ENCODE assay signal across 19 cellular contexts in genomic region chr17:39709998-39710964, GRCh38. TPM values are rescaled to one million over a fixed set of nuclear protein-coding genes. Genes with fewer than 3 reads are reported as not detected.
DNase-seq lines count a peak whose midpoint lies in the region; ATAC-seq, FAIRE-seq and TF ChIP-seq lines count a peak whose summit lies in the region.
"Had no signal": no experiment of that assay in that cellular context is flagged by ENCODE, and none has a peak within 500 bp of the region (broad histone marks: within the 10 kb centered on the region; RNA-seq: fewer than 3 reads in every experiment).

No MANE protein-coding gene starts in this region.

- no TSS peak for BruUV-seq in HepG2 (replicated peaks; lab: Mats Ljungman, UMichigan)

- H3K9me3 Mint-ChIP-seq in stimulated activated memory B cell treated with anti-CD40 and anti-IgM and Interleukin-4, amounts not matched to agents 10 μg/mL and 1 μg/mL and 100 μg/mL, for 72 hours = no peaks in the 10 kb centered on the region
- H3K9me3 Mint-ChIP-seq in activated naive CD8-positive, alpha-beta T cell treated with anti-CD3 and anti-CD28 coated beads, Interleukin-2, amount 50 U/mL, for 24 hours = no peaks in the 10 kb centered on the region

- H3K36me3 ChIP-seq in HepG2 (replicated peaks in 1 of 2; ENCODE audit: control insufficient read depth in 1 of 2, insufficient read depth in 2 of 2, low read length in 2 of 2) = peaks cover 47 to 82% of the 10 kb centered on the region in 2 experiments

- no peaks in the 10 kb centered on the region for H3K36me3 Mint-ChIP-seq in T-helper 17 cell (ENCODE audit: low read depth)
- H3K36me3 Mint-ChIP-seq in stimulated activated memory B cell treated with anti-CD40 and anti-IgM and Interleukin-4, amounts not matched to agents 10 μg/mL and 1 μg/mL and 100 μg/mL, for 72 hours = no peaks in the 10 kb centered on the region
- H3K36me3 Mint-ChIP-seq in activated naive CD8-positive, alpha-beta T cell treated with anti-CD3 and anti-CD28 coated beads, Interleukin-2, amount 50 U/mL, for 24 hours (ENCODE audit: low read depth) = no peaks in the 10 kb centered on the region

- peak overlapping the region; percentile 16 for H3K27ac Mint-ChIP-seq in T-helper 17 cell
- peak overlapping the region; percentile 6 for H3K27ac Mint-ChIP-seq in stimulated activated memory B cell treated with anti-CD40 and anti-IgM and Interleukin-4, amounts not matched to agents 10 μg/mL and 1 μg/mL and 100 μg/mL, for 72 hours
- no peak overlapping the region for H3K27ac Mint-ChIP-seq in activated naive CD8-positive, alpha-beta T cell treated with anti-CD3 and anti-CD28 coated beads, Interleukin-2, amount 50 U/mL, for 24 hours

- no peak for TF ChIP-seq CTCF in HepG2 (CRISPR knock-in tag; IDR thresholded peaks at IDR 0.05)

- H2AFZ ChIP-seq in HepG2 (ENCODE audit: low read length) = no peak overlapping the region
- H2AFZ ChIP-seq: PC-9 had no signal

- ATAC-seq in T-helper 17 cell (no peak), HepG2 (no peak), HG03457 (IDR thresholded peaks at IDR 0.05; ENCODE audit: unreplicated experiment) (no peak)
- no peak for ATAC-seq in stimulated activated memory B cell treated with anti-CD40 and anti-IgM and Interleukin-4, amounts not matched to agents 10 μg/mL and 1 μg/mL and 100 μg/mL, for 72 hours
- ATAC-seq in activated naive CD8-positive, alpha-beta T cell treated with anti-CD3 and anti-CD28 coated beads, Interleukin-2, amount 50 U/mL, for 24 hours = no peak

- 97% methylated on average over 18 of the region's 20 CpGs for WGBS in HepG2 (ENCODE audit: low lambda C conversion rate)

- H3K27ac ChIP-seq in HepG2 (ENCODE audit: extremely low read length, insufficient read depth, low read length) = no peak overlapping the region
- H3K27ac ChIP-seq: PC-9 had no signal

- no peak for FAIRE-seq in HepG2 (lab: Jason Lieb, UNC)

- H3K27me3 Mint-ChIP-seq in T-helper 17 cell = no peaks in the 10 kb centered on the region
- H3K27me3 Mint-ChIP-seq in stimulated activated memory B cell treated with anti-CD40 and anti-IgM and Interleukin-4, amounts not matched to agents 10 μg/mL and 1 μg/mL and 100 μg/mL, for 72 hours = no peaks in the 10 kb centered on the region
- H3K27me3 Mint-ChIP-seq in activated naive CD8-positive, alpha-beta T cell treated with anti-CD3 and anti-CD28 coated beads, Interleukin-2, amount 50 U/mL, for 24 hours = no peaks in the 10 kb centered on the region

- H3K79me2 ChIP-seq in HepG2 (ENCODE audit: insufficient read depth, low read length) = peaks cover 4% of the 10 kb centered on the region

- TF ChIP-seq EP300 in HepG2 (IDR thresholded peaks at IDR 0.05; ENCODE audit: low read depth in 2 of 2, low read length in 2 of 2) (no peak), HepG2 (CRISPR knock-in tag; IDR thresholded peaks at IDR 0.05; ENCODE audit: borderline replicate concordance) (no peak)

- no peak overlapping the region for H3K4me3 ChIP-seq in HepG2 (replicated peaks in 1 of 3; ENCODE audit: insufficient read depth in 1 of 3, low read depth in 2 of 3, low read length in 3 of 3)
- H3K4me3 ChIP-seq: MG63, PC-9 had no signal

- no peak overlapping the region for H3K9ac ChIP-seq in HepG2 (ENCODE audit: insufficient read depth, low read depth, low read length)

- intact Hi-C loops in HepG2 (cut with micrococcal nuclease; ENCODE audit: unreplicated experiment) = no loop called here

- H3K4me2 ChIP-seq in HepG2 (ENCODE audit: low read depth, low read length) = no peak overlapping the region
- H3K4me2 ChIP-seq: PC-9 had no signal

- H3K9me3 ChIP-seq in T-helper 17 cell (ENCODE audit: control insufficient read depth, low read length, poor library complexity, severe bottlenecking) = no peaks in the 10 kb centered on the region
- H3K9me3 ChIP-seq in HepG2 (ENCODE audit: low read length) = no peaks in the 10 kb centered on the region
- H3K9me3 ChIP-seq: MG63 had no signal

- POLR2A ChIA-PET in HepG2 (lab: Yijun Ruan, JAX) = interaction anchor here (1.1 to 1.7 kb wide), 3 partner anchors 15 to 19 kb away, joined by 3 to 8 read pairs (median 3); no protein-coding TSS in a partner anchor

- H3K4me1 Mint-ChIP-seq in T-helper 17 cell = peaks cover 13% of the 10 kb centered on the region
- peaks cover 21% of the 10 kb centered on the region for H3K4me1 Mint-ChIP-seq in stimulated activated memory B cell treated with anti-CD40 and anti-IgM and Interleukin-4, amounts not matched to agents 10 μg/mL and 1 μg/mL and 100 μg/mL, for 72 hours
- peaks cover 8% of the 10 kb centered on the region for H3K4me1 Mint-ChIP-seq in activated naive CD8-positive, alpha-beta T cell treated with anti-CD3 and anti-CD28 coated beads, Interleukin-2, amount 50 U/mL, for 24 hours

- H3K27me3 ChIP-seq in HepG2 (ENCODE audit: control insufficient read depth in 1 of 2, insufficient read depth in 2 of 2, low read length in 2 of 2) = no peaks in the 10 kb centered on the region
- H3K27me3 ChIP-seq: MG63 had no signal

- TF ChIP-seq POLR2A in HepG2 (IDR thresholded peaks at IDR 0.05; ENCODE audit: insufficient read depth in 1 of 2, low read depth in 2 of 2, low read length in 2 of 2) = 0 out of 4 replicates have a peak, but pooled peaks of 1 of the 2 experiments have one; percentile 28

- no peak overlapping the region for H3K4me3 Mint-ChIP-seq in T-helper 17 cell
- no peak overlapping the region for H3K4me3 Mint-ChIP-seq in stimulated activated memory B cell treated with anti-CD40 and anti-IgM and Interleukin-4, amounts not matched to agents 10 μg/mL and 1 μg/mL and 100 μg/mL, for 72 hours
- H3K4me3 Mint-ChIP-seq in activated naive CD8-positive, alpha-beta T cell treated with anti-CD3 and anti-CD28 coated beads, Interleukin-2, amount 50 U/mL, for 24 hours = no peak overlapping the region

- peaks cover 8% of the 10 kb centered on the region; the same call in 1 of the 2 replicates for H4K20me1 ChIP-seq in HepG2 (ENCODE audit: insufficient read depth, low read length)

- DNase-seq in NCI-H2171 treated with DMSO at 0.1 percent for 48 hours (lab: John Stamatoyannopoulos, UW) (peak; percentile 52), NCI-H2171 (lab: John Stamatoyannopoulos, UW) (no peak), T-helper 17 cell (no peak), HepG2 (ENCODE audit: low spot score) (no peak), NCI-H1930 (lab: John Stamatoyannopoulos, UW) (no peak)
- DNase-seq in activated naive CD8-positive, alpha-beta T cell treated with anti-CD3 and anti-CD28 coated beads, Interleukin-2, amount 50 U/mL, for 24 hours = no peak
- DNase-seq: 8988T, EL, Karpas-422, MG63, NCI-H1092, NCI-H446, NCI-H748 treated with DMSO at 0.1 percent for 48 hours, PC-9 had no signal

- H3K4me1 ChIP-seq in HepG2 (ENCODE audit: insufficient read depth, low read length) = peaks cover 7% of the 10 kb centered on the region

- CTCF ChIA-PET in HepG2 (lab: Yijun Ruan, JAX; ENCODE audit: low intra/inter-chr PET ratio, low total read pairs) = no interaction called here

- in situ Hi-C loops in HepG2 (cut with HindIII; ENCODE audit: extremely low pct_ligation_motif_present, low pct_unique_long_range_greater_than_20kb) = no loop called here

- no peak for TF ChIP-seq RAD21 in HepG2 (CRISPR knock-in tag; IDR thresholded peaks at IDR 0.05)

RNA-seq across cellular contexts. Expression of gene ERBB2, which starts 10.4 kb away (rescaled TPM):
- 1 to 10 TPM; 1.3 to 3.5 TPM for total RNA-seq in T-helper 17 cell
- 30.2 and 64.1 TPM in 2 replicates for total RNA-seq in HepG2 (2016; rRNA removed; fragmentation: Illumina TruSeq; extraction: Trizol)
- total RNA-seq in HepG2 (2016; cell fraction: cytosol; rRNA removed; fragmentation: Illumina TruSeq; extraction: Trizol; ENCODE audit: low read depth) = 29.4 and 32.0 TPM in 2 replicates
- total RNA-seq in HepG2 (2016; cell fraction: insoluble cytoplasmic fraction; rRNA removed; fragmentation: Illumina TruSeq; extraction: Trizol) = 24.5 and 63.0 TPM in 2 replicates
- total RNA-seq in HepG2 (2016; cell fraction: membrane; rRNA removed; fragmentation: Illumina TruSeq; extraction: Trizol) = 21.8 and 22.8 TPM in 2 replicates
- total RNA-seq in HepG2 (2016; cell fraction: nucleus; rRNA removed; fragmentation: Illumina TruSeq; extraction: Trizol) = 81.6 and 99.0 TPM in 2 replicates
- polyA plus RNA-seq in HepG2 (2011; rRNA removed) = 57.7 and 77.7 TPM in 2 replicates
- 36.7 and 42.6 TPM in 2 replicates for polyA plus RNA-seq in HepG2 (2011; cell fraction: cytosol; rRNA removed)
- 210 and 211 TPM in 2 replicates for polyA plus RNA-seq in HepG2 (2011; cell fraction: nucleus; rRNA removed)
- 69.2 and 69.6 TPM in 2 replicates for polyA plus RNA-seq in HepG2 (2012)
- polyA plus RNA-seq in HepG2 (2016; cell fraction: cytosol; fragmentation: Illumina TruSeq; extraction: Trizol; ENCODE audit: low read depth) = 4.2 and 4.3 TPM in 2 replicates
- polyA plus RNA-seq in HepG2 (2016; cell fraction: insoluble cytoplasmic fraction; fragmentation: Illumina TruSeq; extraction: Trizol; ENCODE audit: low read depth) = 25.3 and 32.1 TPM in 2 replicates
- 8.5 and 9.9 TPM in 2 replicates for polyA plus RNA-seq in HepG2 (2016; cell fraction: membrane; fragmentation: Illumina TruSeq; extraction: Trizol; ENCODE audit: low read depth)
- 149 and 153 TPM in 2 replicates for polyA plus RNA-seq in HepG2 (2016; cell fraction: nucleus; fragmentation: Illumina TruSeq; extraction: Trizol; ENCODE audit: insufficient read depth, low read depth)
- 39.8 and 292 TPM in 2 replicates for polyA minus RNA-seq in HepG2 (2011; rRNA and poly(A)+ RNA removed; ENCODE audit: low replicate concordance)
- 52.4 and 60.7 TPM in 2 replicates for polyA minus RNA-seq in HepG2 (2011; cell fraction: cytosol; rRNA and poly(A)+ RNA removed)
- 58.8 and 83.7 TPM in 2 replicates for polyA minus RNA-seq in HepG2 (2011; cell fraction: nucleus; rRNA and poly(A)+ RNA removed)

RNA-seq across cellular contexts. Expression of gene MIEN1, which starts 20.1 kb away (rescaled TPM):
- total RNA-seq in T-helper 17 cell (10 to 100 TPM; 36.9 to 41.8 TPM), HepG2 (2016; rRNA removed; fragmentation: Illumina TruSeq; extraction: Trizol) (40.6 and 48.6 TPM in 2 replicates)
- total RNA-seq in HepG2 (2016; cell fraction: cytosol; rRNA removed; fragmentation: Illumina TruSeq; extraction: Trizol; ENCODE audit: low read depth) = 50.1 and 73.7 TPM in 2 replicates
- 43.9 and 49.0 TPM in 2 replicates for total RNA-seq in HepG2 (2016; cell fraction: insoluble cytoplasmic fraction; rRNA removed; fragmentation: Illumina TruSeq; extraction: Trizol)
- total RNA-seq in HepG2 (2016; cell fraction: membrane; rRNA removed; fragmentation: Illumina TruSeq; extraction: Trizol) = 66.3 and 82.4 TPM in 2 replicates
- total RNA-seq in HepG2 (2016; cell fraction: nucleus; rRNA removed; fragmentation: Illumina TruSeq; extraction: Trizol) = 18.4 and 23.7 TPM in 2 replicates
- polyA plus RNA-seq in HepG2 (2011; rRNA removed) = 56.6 and 68.2 TPM in 2 replicates
- 62.1 and 67.0 TPM in 2 replicates for polyA plus RNA-seq in HepG2 (2011; cell fraction: cytosol; rRNA removed)
- 27.3 and 39.8 TPM in 2 replicates for polyA plus RNA-seq in HepG2 (2011; cell fraction: nucleus; rRNA removed)
- 38.6 and 44.5 TPM in 2 replicates for polyA plus RNA-seq in HepG2 (2012)
- 106 and 131 TPM in 2 replicates for polyA plus RNA-seq in HepG2 (2016; cell fraction: cytosol; fragmentation: Illumina TruSeq; extraction: Trizol; ENCODE audit: low read depth)
- 73.3 and 81.4 TPM in 2 replicates for polyA plus RNA-seq in HepG2 (2016; cell fraction: insoluble cytoplasmic fraction; fragmentation: Illumina TruSeq; extraction: Trizol; ENCODE audit: low read depth)
- polyA plus RNA-seq in HepG2 (2016; cell fraction: membrane; fragmentation: Illumina TruSeq; extraction: Trizol; ENCODE audit: low read depth) = 100 and 131 TPM in 2 replicates
- 45.4 and 54.1 TPM in 2 replicates for polyA plus RNA-seq in HepG2 (2016; cell fraction: nucleus; fragmentation: Illumina TruSeq; extraction: Trizol; ENCODE audit: insufficient read depth, low read depth)
- 30.0 and 48.1 TPM in 2 replicates for polyA minus RNA-seq in HepG2 (2011; rRNA and poly(A)+ RNA removed; ENCODE audit: low replicate concordance)
- 11.5 and 16.0 TPM in 2 replicates for polyA minus RNA-seq in HepG2 (2011; cell fraction: cytosol; rRNA and poly(A)+ RNA removed)
- 10.6 and 14.7 TPM in 2 replicates for polyA minus RNA-seq in HepG2 (2011; cell fraction: nucleus; rRNA and poly(A)+ RNA removed)

RNA-seq across cellular contexts. Expression of gene PGAP3, which starts 22.4 kb away (rescaled TPM):
- 10 to 100 TPM; 28.8 to 31.3 TPM for total RNA-seq in T-helper 17 cell
- total RNA-seq in HepG2 (2016; rRNA removed; fragmentation: Illumina TruSeq; extraction: Trizol) = 5.1 and 11.9 TPM in 2 replicates
- 1.1 and 1.5 TPM in 2 replicates for total RNA-seq in HepG2 (2016; cell fraction: cytosol; rRNA removed; fragmentation: Illumina TruSeq; extraction: Trizol; ENCODE audit: low read depth)
- total RNA-seq in HepG2 (2016; cell fraction: insoluble cytoplasmic fraction; rRNA removed; fragmentation: Illumina TruSeq; extraction: Trizol) = 3.5 and 11.4 TPM in 2 replicates
- 3.2 and 3.3 TPM in 2 replicates for total RNA-seq in HepG2 (2016; cell fraction: membrane; rRNA removed; fragmentation: Illumina TruSeq; extraction: Trizol)
- 11.6 and 12.8 TPM in 2 replicates for total RNA-seq in HepG2 (2016; cell fraction: nucleus; rRNA removed; fragmentation: Illumina TruSeq; extraction: Trizol)
- polyA plus RNA-seq in HepG2 (2011; rRNA removed) = 14.6 and 21.2 TPM in 2 replicates
- 9.7 and 10.8 TPM in 2 replicates for polyA plus RNA-seq in HepG2 (2011; cell fraction: cytosol; rRNA removed)
- polyA plus RNA-seq in HepG2 (2011; cell fraction: nucleus; rRNA removed) = 53.0 and 67.8 TPM in 2 replicates
- 9.1 and 10.3 TPM in 2 replicates for polyA plus RNA-seq in HepG2 (2012)
- 0.93 and 0.97 TPM in 2 replicates for polyA plus RNA-seq in HepG2 (2016; cell fraction: cytosol; fragmentation: Illumina TruSeq; extraction: Trizol; ENCODE audit: low read depth)
- 4.1 and 5.4 TPM in 2 replicates for polyA plus RNA-seq in HepG2 (2016; cell fraction: insoluble cytoplasmic fraction; fragmentation: Illumina TruSeq; extraction: Trizol; ENCODE audit: low read depth)
- polyA plus RNA-seq in HepG2 (2016; cell fraction: membrane; fragmentation: Illumina TruSeq; extraction: Trizol; ENCODE audit: low read depth) = 2.1 and 2.4 TPM in 2 replicates
- polyA plus RNA-seq in HepG2 (2016; cell fraction: nucleus; fragmentation: Illumina TruSeq; extraction: Trizol; ENCODE audit: insufficient read depth, low read depth) = 23.4 and 28.3 TPM in 2 replicates
- polyA minus RNA-seq in HepG2 (2011; rRNA and poly(A)+ RNA removed; ENCODE audit: low replicate concordance) = 12.0 and 44.9 TPM in 2 replicates
- polyA minus RNA-seq in HepG2 (2011; cell fraction: cytosol; rRNA and poly(A)+ RNA removed) = 5.6 and 8.2 TPM in 2 replicates
- polyA minus RNA-seq in HepG2 (2011; cell fraction: nucleus; rRNA and poly(A)+ RNA removed) = 8.2 and 9.7 TPM in 2 replicates

RNA-seq across cellular contexts. Expression of gene GRB7, which starts 27.5 kb away (rescaled TPM):
- total RNA-seq in T-helper 17 cell (not detected), HepG2 (2016; rRNA removed; fragmentation: Illumina TruSeq; extraction: Trizol) (41.7 and 60.2 TPM in 2 replicates)
- 17.9 and 20.4 TPM in 2 replicates for total RNA-seq in HepG2 (2016; cell fraction: cytosol; rRNA removed; fragmentation: Illumina TruSeq; extraction: Trizol; ENCODE audit: low read depth)
- total RNA-seq in HepG2 (2016; cell fraction: insoluble cytoplasmic fraction; rRNA removed; fragmentation: Illumina TruSeq; extraction: Trizol) = 38.5 and 64.6 TPM in 2 replicates
- 31.4 and 31.5 TPM in 2 replicates for total RNA-seq in HepG2 (2016; cell fraction: membrane; rRNA removed; fragmentation: Illumina TruSeq; extraction: Trizol)
- 57.0 and 59.4 TPM in 2 replicates for total RNA-seq in HepG2 (2016; cell fraction: nucleus; rRNA removed; fragmentation: Illumina TruSeq; extraction: Trizol)
- polyA plus RNA-seq in HepG2 (2011; rRNA removed) = 77.7 and 92.3 TPM in 2 replicates
- polyA plus RNA-seq in HepG2 (2011; cell fraction: cytosol; rRNA removed) = 36.7 and 60.1 TPM in 2 replicates
- polyA plus RNA-seq in HepG2 (2011; cell fraction: nucleus; rRNA removed) = 319 and 344 TPM in 2 replicates
- polyA plus RNA-seq in HepG2 (2012) = 60.9 and 73.8 TPM in 2 replicates
- polyA plus RNA-seq in HepG2 (2016; cell fraction: cytosol; fragmentation: Illumina TruSeq; extraction: Trizol; ENCODE audit: low read depth) = 8.5 and 8.6 TPM in 2 replicates
- 45.6 and 58.3 TPM in 2 replicates for polyA plus RNA-seq in HepG2 (2016; cell fraction: insoluble cytoplasmic fraction; fragmentation: Illumina TruSeq; extraction: Trizol; ENCODE audit: low read depth)
- polyA plus RNA-seq in HepG2 (2016; cell fraction: membrane; fragmentation: Illumina TruSeq; extraction: Trizol; ENCODE audit: low read depth) = 13.3 and 14.8 TPM in 2 replicates
- polyA plus RNA-seq in HepG2 (2016; cell fraction: nucleus; fragmentation: Illumina TruSeq; extraction: Trizol; ENCODE audit: insufficient read depth, low read depth) = 147 and 156 TPM in 2 replicates
- 9.1 and 160 TPM in 2 replicates for polyA minus RNA-seq in HepG2 (2011; rRNA and poly(A)+ RNA removed; ENCODE audit: low replicate concordance)
- 55.8 and 65.9 TPM in 2 replicates for polyA minus RNA-seq in HepG2 (2011; cell fraction: cytosol; rRNA and poly(A)+ RNA removed)
- polyA minus RNA-seq in HepG2 (2011; cell fraction: nucleus; rRNA and poly(A)+ RNA removed) = 80.7 and 95.9 TPM in 2 replicates
- total RNA-seq: H4 had no signal

RNA-seq across cellular contexts. Expression of gene PNMT, which starts 42.0 kb away (rescaled TPM):
- not detected for total RNA-seq in T-helper 17 cell
- total RNA-seq in HepG2 (2016; rRNA removed; fragmentation: Illumina TruSeq; extraction: Trizol) = not detected in 2 replicates
- not detected in 2 replicates for total RNA-seq in HepG2 (2016; cell fraction: cytosol; rRNA removed; fragmentation: Illumina TruSeq; extraction: Trizol; ENCODE audit: low read depth)
- total RNA-seq in HepG2 (2016; cell fraction: insoluble cytoplasmic fraction; rRNA removed; fragmentation: Illumina TruSeq; extraction: Trizol) = not detected in 2 replicates
- total RNA-seq in HepG2 (2016; cell fraction: membrane; rRNA removed; fragmentation: Illumina TruSeq; extraction: Trizol) = 0.17 TPM in 1 of 2 replicates, not detected in the other
- not detected in 2 replicates for total RNA-seq in HepG2 (2016; cell fraction: nucleus; rRNA removed; fragmentation: Illumina TruSeq; extraction: Trizol)
- 0.22 and 0.25 TPM in 2 replicates for polyA plus RNA-seq in HepG2 (2011; rRNA removed)
- 0.08 and 0.13 TPM in 2 replicates for polyA plus RNA-seq in HepG2 (2011; cell fraction: cytosol; rRNA removed)
- 0.56 and 0.71 TPM in 2 replicates for polyA plus RNA-seq in HepG2 (2011; cell fraction: nucleus; rRNA removed)
- 0.31 TPM in 1 of 2 replicates, not detected in the other for polyA plus RNA-seq in HepG2 (2012)
- 0.11 TPM in 1 of 2 replicates, not detected in the other for polyA plus RNA-seq in HepG2 (2016; cell fraction: cytosol; fragmentation: Illumina TruSeq; extraction: Trizol; ENCODE audit: low read depth)
- not detected in 2 replicates for polyA plus RNA-seq in HepG2 (2016; cell fraction: insoluble cytoplasmic fraction; fragmentation: Illumina TruSeq; extraction: Trizol; ENCODE audit: low read depth)
- 0.15 TPM in 1 of 2 replicates, not detected in the other for polyA plus RNA-seq in HepG2 (2016; cell fraction: membrane; fragmentation: Illumina TruSeq; extraction: Trizol; ENCODE audit: low read depth)
- polyA plus RNA-seq in HepG2 (2016; cell fraction: nucleus; fragmentation: Illumina TruSeq; extraction: Trizol; ENCODE audit: insufficient read depth, low read depth) = not detected in 2 replicates
- not detected in 2 replicates for polyA minus RNA-seq in HepG2 (2011; rRNA and poly(A)+ RNA removed; ENCODE audit: low replicate concordance)
- not detected in 2 replicates for polyA minus RNA-seq in HepG2 (2011; cell fraction: cytosol; rRNA and poly(A)+ RNA removed)
- polyA minus RNA-seq in HepG2 (2011; cell fraction: nucleus; rRNA and poly(A)+ RNA removed) = not detected in 2 replicates
- total RNA-seq: H4, SK-MEL-5 had no signal
- polyA plus RNA-seq: BJ had no signal

Comparison
In these comparisons a context has a peak if more than half of its experiments do, and no peak if none do; other contexts are left out.
1. RNA of gene ERBB2, which starts 10.4 kb away (total RNA-seq): 21.8 to 99.0 TPM in HepG2; 1.3 to 3.5 TPM in T-helper 17 cell; every median in the first group is over 4 times any median in the second.